In the genomic region with DNA sequence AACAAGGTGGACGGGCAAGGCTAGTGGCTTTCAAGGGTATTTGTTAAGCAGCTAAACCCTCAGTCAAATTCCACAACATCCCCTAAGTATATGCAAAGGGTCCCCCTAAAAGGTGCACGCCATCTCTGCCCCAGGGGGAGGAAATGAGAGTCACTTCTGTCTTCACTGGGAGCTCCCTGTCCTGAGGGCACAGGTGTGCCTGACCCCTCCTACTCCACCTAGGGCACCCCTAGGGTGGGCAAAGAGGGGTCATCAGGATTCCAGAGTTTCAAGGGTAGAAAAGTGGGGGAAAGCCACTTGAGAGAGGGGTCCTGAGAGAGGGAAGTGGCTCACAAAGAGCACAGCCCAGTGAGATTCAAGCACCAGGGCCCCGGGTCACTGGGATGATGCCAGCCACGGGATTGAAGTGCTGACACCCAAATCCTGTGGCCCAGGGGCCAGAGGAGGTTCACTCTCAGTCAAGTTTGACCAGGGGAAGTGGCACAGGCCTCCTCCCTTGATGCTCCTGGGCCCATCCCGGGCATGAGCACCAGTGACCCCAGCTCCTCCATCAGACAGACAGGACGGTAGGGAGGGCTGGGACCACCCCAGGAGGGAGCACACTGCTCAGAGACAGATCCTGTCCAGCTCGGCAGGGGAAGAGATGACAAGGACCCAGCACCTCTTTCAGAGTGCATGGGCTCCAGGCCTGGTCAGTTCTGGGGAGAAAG, we compare ENCODE assay signal across 29 cellular contexts.
"Had no signal": no experiment of that assay in that cellular context is flagged by ENCODE, and none has a peak within 500 bp of the region (broad histone marks: within the 10 kb centered on the region; RNA-seq: fewer than 3 reads in every experiment).

No MANE protein-coding gene starts in this region.

- DNase-seq: activated CD4-positive, alpha-beta T cell treated with anti-CD3 and anti-CD28 coated beads, Interleukin-2, amount 10 ng/mL, durations not matched to agents 24 days and 14 days; activated CD4-positive, alpha-beta T cell treated with anti-CD3 and anti-CD28 coated beads, Interleukin-2, amount 50 U/mL, for 48 hours; activated CD8-positive, alpha-beta T cell treated with anti-CD3 and anti-CD28 coated beads, Interleukin-2, amount 10 ng/mL, durations not matched to agents 7 days and 5 days; activated naive CD4-positive, alpha-beta T cell treated with anti-CD3 and anti-CD28 coated beads, Interleukin-2, amount 10 ng/mL, durations not matched to agents 7 days and 5 days; activated naive CD8-positive, alpha-beta T cell treated with anti-CD3 and anti-CD28 coated beads, Interleukin-2, amount 50 U/mL, for 24 hours; activated T-cell treated with anti-CD3 and anti-CD28 coated beads, Interleukin-2, amount 50 U/mL, for 24 hours; anterior cingulate cortex; brain microvascular endothelial cell; central memory CD4-positive, alpha-beta T cell; Kasumi-1; KBM-7; MG63; NCI-H1048; NCI-H1105 treated with DMSO at 0.1 percent for 48 hours; NCI-H1436; NCI-H1694; NCI-H1930; NCI-H2081 treated with DMSO at 0.1 percent for 48 hours; NCI-H226; NCI-H446 treated with DMSO at 0.1 percent for 48 hours; NCI-H524; SHP77 treated with DMSO at 0.1 percent for 48 hours; SK-N-SH had no signal

- H3K27me3 Mint-ChIP-seq: activated naive CD8-positive, alpha-beta T cell; activated naive CD8-positive, alpha-beta T cell treated with anti-CD3 and anti-CD28 coated beads, Interleukin-2, amount 50 U/mL, for 24 hours had no signal

- H3K4me3 ChIP-seq: MG63, SJSA1 had no signal

- H3K4me2 ChIP-seq: SK-N-SH had no signal

- H3K36me3 ChIP-seq: brain microvascular endothelial cell, MG63, SJSA1 had no signal

- H3K27ac ChIP-seq: brain microvascular endothelial cell, SJSA1 had no signal

- H3K9me3 ChIP-seq: MG63, SJSA1, SK-N-SH had no signal

- H3K9me3 Mint-ChIP-seq: activated CD4-positive, alpha-beta T cell treated with anti-CD3 and anti-CD28 coated beads, Interleukin-2, amount 10 ng/mL, durations not matched to agents 24 days and 14 days; activated naive CD4-positive, alpha-beta T cell treated with anti-CD3 and anti-CD28 coated beads, Interleukin-2, amount 10 ng/mL, durations not matched to agents 7 days and 5 days; activated naive CD8-positive, alpha-beta T cell treated with anti-CD3 and anti-CD28 coated beads, Interleukin-2, amount 50 U/mL, for 24 hours; activated T-cell treated with anti-CD3 and anti-CD28 coated beads, Interleukin-2, amount 50 U/mL, for 24 hours; activated T-helper 2 cell treated with anti-CD3 and anti-CD28 coated beads, Interferon-gamma antibody, Interleukin-2, Interleukin-4, amounts not matched to agents 10 μg/mL and 5 μg/mL and 100 μg/mL, durations not matched to agents 14 hours and 24 hours and 36 hours; T-helper 1 cell treated with Interleukin-12 subunit alpha and Interleukin-12 subunit beta and Interleukin-4 antibody, amounts not matched to agents 30 μg/mL and 1 μg/mL, for 36 hours; T-helper 2 cell treated with Interferon-gamma antibody and Interleukin-4, amounts not matched to agents 5 μg/mL and 100 μg/mL, for 36 hours had no signal

- H3K4me1 ChIP-seq: SJSA1 had no signal

- H3K36me3 Mint-ChIP-seq: activated naive CD4-positive, alpha-beta T cell treated with anti-CD3 and anti-CD28 coated beads, Interleukin-2, amount 10 ng/mL, durations not matched to agents 7 days and 5 days; activated naive CD8-positive, alpha-beta T cell had no signal

- ATAC-seq: activated CD8-positive, alpha-beta T cell treated with anti-CD3 and anti-CD28 coated beads, Interleukin-2, amount 10 ng/mL, durations not matched to agents 7 days and 5 days; activated naive CD8-positive, alpha-beta T cell treated with anti-CD3 and anti-CD28 coated beads, Interleukin-2, amount 50 U/mL, for 24 hours; Panc1 had no signal

- H3K27ac Mint-ChIP-seq: activated CD4-positive, alpha-beta T cell treated with anti-CD3 and anti-CD28 coated beads, Interleukin-2, amount 10 ng/mL, durations not matched to agents 24 days and 14 days; activated CD8-positive, alpha-beta T cell treated with anti-CD3 and anti-CD28 coated beads, Interleukin-2, amount 10 ng/mL, durations not matched to agents 7 days and 5 days; activated naive CD4-positive, alpha-beta T cell treated with anti-CD3 and anti-CD28 coated beads, Interleukin-2, amount 10 ng/mL, durations not matched to agents 7 days and 5 days; activated naive CD8-positive, alpha-beta T cell; activated naive CD8-positive, alpha-beta T cell treated with anti-CD3 and anti-CD28 coated beads, Interleukin-2, amount 50 U/mL, for 24 hours; activated T-cell treated with anti-CD3 and anti-CD28 coated beads, Interleukin-2, amount 50 U/mL, for 24 hours; activated T-helper 2 cell treated with anti-CD3 and anti-CD28 coated beads, Interferon-gamma antibody, Interleukin-2, Interleukin-4, amounts not matched to agents 10 μg/mL and 5 μg/mL and 100 μg/mL, durations not matched to agents 14 hours and 24 hours and 36 hours; T-helper 1 cell treated with Interleukin-12 subunit alpha and Interleukin-12 subunit beta and Interleukin-4 antibody, amounts not matched to agents 30 μg/mL and 1 μg/mL, for 36 hours; T-helper 2 cell treated with Interferon-gamma antibody and Interleukin-4, amounts not matched to agents 5 μg/mL and 100 μg/mL, for 36 hours had no signal

- H3K4me3 Mint-ChIP-seq: activated CD4-positive, alpha-beta T cell treated with anti-CD3 and anti-CD28 coated beads, Interleukin-2, amount 10 ng/mL, durations not matched to agents 24 days and 14 days; activated CD8-positive, alpha-beta T cell treated with anti-CD3 and anti-CD28 coated beads, Interleukin-2, amount 10 ng/mL, durations not matched to agents 7 days and 5 days; activated naive CD4-positive, alpha-beta T cell treated with anti-CD3 and anti-CD28 coated beads, Interleukin-2, amount 10 ng/mL, durations not matched to agents 7 days and 5 days; activated naive CD8-positive, alpha-beta T cell; activated naive CD8-positive, alpha-beta T cell treated with anti-CD3 and anti-CD28 coated beads, Interleukin-2, amount 50 U/mL, for 24 hours; activated T-cell treated with anti-CD3 and anti-CD28 coated beads, Interleukin-2, amount 50 U/mL, for 24 hours; T-helper 1 cell treated with Interleukin-12 subunit alpha and Interleukin-12 subunit beta and Interleukin-4 antibody, amounts not matched to agents 30 μg/mL and 1 μg/mL, for 36 hours; T-helper 2 cell treated with Interferon-gamma antibody and Interleukin-4, amounts not matched to agents 5 μg/mL and 100 μg/mL, for 36 hours had no signal

- H3K9ac ChIP-seq: SK-N-SH had no signal

- H3K27me3 ChIP-seq: brain microvascular endothelial cell, MG63, SJSA1 had no signal

- H3K4me1 Mint-ChIP-seq: activated CD4-positive, alpha-beta T cell treated with anti-CD3 and anti-CD28 coated beads, Interleukin-2, amount 10 ng/mL, durations not matched to agents 24 days and 14 days; activated naive CD4-positive, alpha-beta T cell treated with anti-CD3 and anti-CD28 coated beads, Interleukin-2, amount 10 ng/mL, durations not matched to agents 7 days and 5 days; activated naive CD8-positive, alpha-beta T cell treated with anti-CD3 and anti-CD28 coated beads, Interleukin-2, amount 50 U/mL, for 24 hours had no signal
